23 cellular contexts compared by ENCODE assay signal in the genomic region with DNA sequence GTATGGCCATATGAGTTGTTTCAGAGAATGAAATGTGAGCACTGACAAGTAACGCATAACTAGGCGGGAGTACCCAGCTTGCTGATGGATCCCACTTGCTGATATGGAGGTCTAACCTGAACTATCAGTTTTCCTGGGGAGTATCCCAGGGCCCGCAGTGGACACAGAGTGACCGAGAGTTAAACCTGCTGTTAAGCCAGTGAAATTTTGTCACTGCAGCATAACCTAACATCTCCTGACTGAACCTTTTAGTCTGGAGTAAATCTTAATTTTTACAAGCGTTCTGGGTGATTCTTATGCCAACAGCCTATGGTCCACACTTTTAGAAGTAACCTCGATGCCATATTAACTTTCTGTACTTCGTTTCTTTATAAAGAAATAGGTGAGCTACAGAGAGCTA. TPM values are rescaled to one million over a fixed set of nuclear protein-coding genes. Genes with fewer than 3 reads are reported as not detected.
A peak's percentile ranks its signal among the peaks of the same experiment; 100 is the strongest.
DNase-seq lines count a peak whose midpoint lies in the region; ATAC-seq, FAIRE-seq and TF ChIP-seq lines count a peak whose summit lies in the region.
"Had no signal": no experiment of that assay in that cellular context is flagged by ENCODE, and none has a peak within 500 bp of the region (broad histone marks: within the 10 kb centered on the region; RNA-seq: fewer than 3 reads in every experiment).

No MANE protein-coding gene starts in this region.

- H3K9ac ChIP-seq in HepG2 (ENCODE audit: insufficient read depth, low read depth, low read length): no peak overlapping the region
- H3K9ac ChIP-seq in MM.1S (ENCODE audit: low read length): no peak overlapping the region
- H3K9ac ChIP-seq: BLaER1 treated with 17β-estradiol and CSF1 and Interleukin-3, amounts not matched to agents 10 nM and 100 nM had no signal

- no peak for FAIRE-seq in HepG2 (lab: Jason Lieb, UNC)
- FAIRE-seq: A549, D721Med, G401.6, GM12891, GM19239 had no signal

- H3K27me3 ChIP-seq in HepG2 (ENCODE audit: control insufficient read depth in 1 of 2, insufficient read depth in 2 of 2, low read length in 2 of 2) (no peaks in the 10 kb centered on the region), right lobe of liver (no peaks in the 10 kb centered on the region), MM.1S (replicated peaks; ENCODE audit: insufficient read depth, low read length) (no peaks in the 10 kb centered on the region), thyroid gland (no peaks in the 10 kb centered on the region)
- H3K27me3 ChIP-seq: BLaER1 treated with 17β-estradiol and CSF1 and Interleukin-3, amounts not matched to agents 10 nM and 100 nM had no signal

- TF ChIP-seq POLR2A in HepG2 (IDR thresholded peaks at IDR 0.05; ENCODE audit: insufficient read depth in 1 of 2, low read depth in 2 of 2, low read length in 2 of 2) (no peak), right lobe of liver (IDR thresholded peaks at IDR 0.05) (no peak), thyroid gland (IDR thresholded peaks at IDR 0.05) (no peak)

- H3K27ac ChIP-seq in HepG2 (ENCODE audit: extremely low read length, insufficient read depth, low read length) (no peak overlapping the region), right lobe of liver (no peak overlapping the region), MM.1S (ENCODE audit: low read length) (peak overlapping the region; percentile 66; the same call in 1 of the 2 replicates), epithelial cell of prostate (peak overlapping the region; percentile 35), thyroid gland (peak overlapping the region in 2 of 3 donors; percentile 69 to 75)
- H3K27ac ChIP-seq: 22Rv1; A549; BLaER1 treated with 17β-estradiol and CSF1 and Interleukin-3, amounts not matched to agents 10 nM and 100 nM; C4-2B had no signal

- no peaks in the 10 kb centered on the region for H3K9me2 ChIP-seq in MM.1S (replicated peaks; ENCODE audit: insufficient read depth, low read length)

- 78% methylated on average over 7 of the region's 7 CpGs for WGBS in HepG2 (ENCODE audit: low lambda C conversion rate)
- WGBS in right lobe of liver (ENCODE audit: insufficient coverage, low coverage, low lambda C conversion rate, missing lambda C conversion rate): 67% methylated on average over 4 of the region's 7 CpGs
- 93 to 97% methylated on average over 7 of the region's 7 CpGs for WGBS in thyroid gland, 2 donors

- no TSS peak for BruUV-seq in HepG2 (replicated peaks; lab: Mats Ljungman, UMichigan)

- POLR2A ChIA-PET in HepG2 (lab: Yijun Ruan, JAX): no interaction called here

- H3K9me3 ChIP-seq in HepG2 (ENCODE audit: low read length) (no peaks in the 10 kb centered on the region), right lobe of liver (no peaks in the 10 kb centered on the region), MM.1S (replicated peaks; ENCODE audit: insufficient read depth, low read length) (no peaks in the 10 kb centered on the region), thyroid gland (no peaks in the 10 kb centered on the region)
- H3K9me3 ChIP-seq: A549; BLaER1 treated with 17β-estradiol and CSF1 and Interleukin-3, amounts not matched to agents 10 nM and 100 nM; Caco-2 had no signal

- no peak for ATAC-seq in HepG2
- no peak for ATAC-seq in right lobe of liver
- no peak for ATAC-seq in GM21390 (IDR thresholded peaks at IDR 0.05; ENCODE audit: unreplicated experiment)
- ATAC-seq: CD8-positive, alpha-beta T cell had no signal

- H3K4me1 ChIP-seq in HepG2 (ENCODE audit: insufficient read depth, low read length) (peaks cover 20% of the 10 kb centered on the region), right lobe of liver (no peaks in the 10 kb centered on the region), MM.1S (ENCODE audit: low read length) (peaks cover 20% of the 10 kb centered on the region), thyroid gland (peaks cover 20 to 26% of the 10 kb centered on the region in 2 donors)
- H3K4me1 ChIP-seq: Caco-2 had no signal

- DNase-seq in HepG2 (ENCODE audit: low spot score) (no peak), right lobe of liver (no peak), MM.1S (no peak), epithelial cell of prostate (ENCODE audit: low read depth, low spot score) (no peak), thyroid gland (no peak)
- no peak for DNase-seq in stimulated activated CD8-positive, alpha-beta memory T cell treated with anti-CD3 and anti-CD28 coated beads, Interleukin-4, amount 100 ng/mL, for 48 hours
- DNase-seq: AML-193; Caco-2; Calu3; CD4-positive, alpha-beta T cell; CD8-positive, alpha-beta T cell; DMS79 treated with DMSO at 0.1 percent for 48 hours; GF-D8 had no signal

- H3K36me3 ChIP-seq in HepG2 (replicated peaks in 1 of 2; ENCODE audit: control insufficient read depth in 1 of 2, insufficient read depth in 2 of 2, low read length in 2 of 2): no peaks in the 10 kb centered on the region
- no peaks in the 10 kb centered on the region for H3K36me3 ChIP-seq in right lobe of liver
- no peaks in the 10 kb centered on the region for H3K36me3 ChIP-seq in MM.1S (replicated peaks; ENCODE audit: insufficient read depth, low read length)
- H3K36me3 ChIP-seq in thyroid gland: no peaks in the 10 kb centered on the region

- TF ChIP-seq EP300 in HepG2 (IDR thresholded peaks at IDR 0.05; ENCODE audit: low read depth in 2 of 2, low read length in 2 of 2): no peak
- TF ChIP-seq EP300 in HepG2 (CRISPR knock-in tag; IDR thresholded peaks at IDR 0.05; ENCODE audit: borderline replicate concordance): no peak

- H2AFZ ChIP-seq in HepG2 (ENCODE audit: low read length) (no peak overlapping the region), MM.1S (ENCODE audit: low read length) (no peak overlapping the region)

- intact Hi-C loops in HepG2 (cut with micrococcal nuclease; ENCODE audit: unreplicated experiment): no loop called here
- intact Hi-C loops in right lobe of liver (cut with DNase I): no loop called here
- intact Hi-C loops in thyroid gland (cut with DNase I): no loop called here

- no peak for TF ChIP-seq CTCF in HepG2 (CRISPR knock-in tag; IDR thresholded peaks at IDR 0.05)
- no peak for TF ChIP-seq CTCF in right lobe of liver (IDR thresholded peaks at IDR 0.05)
- TF ChIP-seq CTCF in MM.1S (IDR thresholded peaks at IDR 0.05; ENCODE audit: low read length): no peak
- no peak for TF ChIP-seq CTCF in thyroid gland (IDR thresholded peaks at IDR 0.05)

- H3K4me2 ChIP-seq in HepG2 (ENCODE audit: low read depth, low read length) (no peak overlapping the region), MM.1S (ENCODE audit: low read depth, low read length) (peak overlapping the region; percentile 53)
- H3K4me2 ChIP-seq: A549 had no signal

- in situ Hi-C loops in HepG2 (cut with HindIII; ENCODE audit: extremely low pct_ligation_motif_present, low pct_unique_long_range_greater_than_20kb): no loop called here

- TF ChIP-seq RAD21 in HepG2 (CRISPR knock-in tag; IDR thresholded peaks at IDR 0.05): no peak

- H3K4me3 ChIP-seq in HepG2 (replicated peaks in 1 of 3; ENCODE audit: insufficient read depth in 1 of 3, low read depth in 2 of 3, low read length in 3 of 3) (no peak overlapping the region), right lobe of liver (no peak overlapping the region), MM.1S (ENCODE audit: low read length) (no peak overlapping the region), thyroid gland (replicated peaks in 1 of 3) (no peak overlapping the region)
- H3K4me3 ChIP-seq: A549; BLaER1 treated with 17β-estradiol and CSF1 and Interleukin-3, amounts not matched to agents 10 nM and 100 nM had no signal

- peaks cover 17% of the 10 kb centered on the region; the same call in 1 of the 2 replicates for H3F3A ChIP-seq in MM.1S (ENCODE audit: insufficient read depth, low read length)

- H4K20me1 ChIP-seq in HepG2 (ENCODE audit: insufficient read depth, low read length) (no peaks in the 10 kb centered on the region), MM.1S (ENCODE audit: insufficient read depth, low read length) (no peaks in the 10 kb centered on the region)
- H4K20me1 ChIP-seq: BLaER1 treated with 17β-estradiol and CSF1 and Interleukin-3, amounts not matched to agents 10 nM and 100 nM had no signal

- CTCF ChIA-PET in HepG2 (lab: Yijun Ruan, JAX; ENCODE audit: low intra/inter-chr PET ratio, low total read pairs): interaction anchor here (1.9 kb wide), 1 partner anchor 149 kb away, joined by 4 read pairs; no protein-coding TSS in a partner anchor

- H3K79me2 ChIP-seq in HepG2 (ENCODE audit: insufficient read depth, low read length) (no peaks in the 10 kb centered on the region), MM.1S (ENCODE audit: low read length) (no peaks in the 10 kb centered on the region)

RNA-seq across cellular contexts. Expression of gene TGFA, which starts 54.4 kb away (rescaled TPM):
- total RNA-seq in HepG2 (2016; rRNA removed; fragmentation: Illumina TruSeq; extraction: Trizol) (12.5 and 15.3 TPM in 2 replicates), right lobe of liver (1 to 10 TPM; 2.1 to 5.1 (median 4.4) TPM), thyroid gland (10 to 100 TPM; 12.9 to 23.0 (median 18.6) TPM)
- total RNA-seq in HepG2 (2016; cell fraction: cytosol; rRNA removed; fragmentation: Illumina TruSeq; extraction: Trizol; ENCODE audit: low read depth): 1.3 and 1.5 TPM in 2 replicates
- 11.9 and 15.9 TPM in 2 replicates for total RNA-seq in HepG2 (2016; cell fraction: insoluble cytoplasmic fraction; rRNA removed; fragmentation: Illumina TruSeq; extraction: Trizol)
- total RNA-seq in HepG2 (2016; cell fraction: membrane; rRNA removed; fragmentation: Illumina TruSeq; extraction: Trizol): 7.3 and 8.5 TPM in 2 replicates
- total RNA-seq in HepG2 (2016; cell fraction: nucleus; rRNA removed; fragmentation: Illumina TruSeq; extraction: Trizol): 17.0 and 19.4 TPM in 2 replicates
- 6.7 and 7.8 TPM in 2 replicates for polyA plus RNA-seq in HepG2 (2011; rRNA removed)
- polyA plus RNA-seq in HepG2 (2011; cell fraction: cytosol; rRNA removed): 7.9 and 10.8 TPM in 2 replicates
- polyA plus RNA-seq in HepG2 (2011; cell fraction: nucleus; rRNA removed): 9.1 and 10.7 TPM in 2 replicates
- polyA plus RNA-seq in HepG2 (2012): 12.3 and 20.7 TPM in 2 replicates
- 1.3 and 1.4 TPM in 2 replicates for polyA plus RNA-seq in HepG2 (2016; cell fraction: cytosol; fragmentation: Illumina TruSeq; extraction: Trizol; ENCODE audit: low read depth)
- polyA plus RNA-seq in HepG2 (2016; cell fraction: insoluble cytoplasmic fraction; fragmentation: Illumina TruSeq; extraction: Trizol; ENCODE audit: low read depth): 9.8 and 11.3 TPM in 2 replicates
- polyA plus RNA-seq in HepG2 (2016; cell fraction: membrane; fragmentation: Illumina TruSeq; extraction: Trizol; ENCODE audit: low read depth): 4.6 and 4.7 TPM in 2 replicates
- 19.9 and 20.7 TPM in 2 replicates for polyA plus RNA-seq in HepG2 (2016; cell fraction: nucleus; fragmentation: Illumina TruSeq; extraction: Trizol; ENCODE audit: insufficient read depth, low read depth)
- 9.7 and 45.0 TPM in 2 replicates for polyA minus RNA-seq in HepG2 (2011; rRNA and poly(A)+ RNA removed; ENCODE audit: low replicate concordance)
- 14.3 and 16.0 TPM in 2 replicates for polyA minus RNA-seq in HepG2 (2011; cell fraction: cytosol; rRNA and poly(A)+ RNA removed)
- 11.7 and 14.8 TPM in 2 replicates for polyA minus RNA-seq in HepG2 (2011; cell fraction: nucleus; rRNA and poly(A)+ RNA removed)
- total RNA-seq: B cell had no signal

Comparison
In these comparisons a context has a peak if more than half of its experiments do, and no peak if none do; other contexts are left out.
1. H3K27ac ChIP-seq: peak in MM.1S (single experiment), epithelial cell of prostate (single experiment) and thyroid gland (2 of 3); none in HepG2 (single experiment) and right lobe of liver (0 of 3).